Comparison of ENCODE assay signal across 11 cellular contexts in the genomic region with DNA sequence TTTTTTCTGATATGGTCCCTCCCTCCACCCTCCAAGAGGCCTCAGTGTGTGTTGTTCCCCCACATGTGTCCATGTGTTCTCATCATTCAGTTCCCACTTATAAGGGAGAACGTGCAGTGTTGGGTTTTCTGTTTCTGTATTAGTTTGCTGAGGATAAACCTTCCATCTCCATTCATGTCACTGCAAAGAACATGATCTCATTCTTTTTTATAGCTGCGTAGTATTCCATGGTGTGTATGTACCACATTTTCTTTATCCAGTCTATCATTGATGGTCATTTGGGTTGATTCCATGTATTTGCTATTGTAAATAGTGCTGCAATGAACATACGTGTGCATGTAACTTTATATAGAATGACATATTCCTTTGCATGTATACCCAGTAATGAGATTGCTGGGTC. TPM values are rescaled to one million over a fixed set of nuclear protein-coding genes. Genes with fewer than 3 reads are reported as not detected.
"Had no signal": no experiment of that assay in that cellular context is flagged by ENCODE, and none has a peak within 500 bp of the region (broad histone marks: within the 10 kb centered on the region; RNA-seq: fewer than 3 reads in every experiment).

No MANE protein-coding gene starts in this region.

RNA-seq across cellular contexts. Expression of a gene that starts 19.9 kb away (rescaled TPM):
- total RNA-seq: OCI-LY7, PC-3, PC-9, Peyer's patch, Right ventricle myocardium inferior, Right ventricle myocardium superior, RPMI7951, SJCRH30, SJSA1, SK-MEL-5 had no signal
- polyA plus RNA-seq: SK-N-SH had no signal

RNA-seq across cellular contexts. Expression of a gene that starts 25.4 kb away (rescaled TPM):
- total RNA-seq: OCI-LY7, PC-3, PC-9, Peyer's patch, Right ventricle myocardium inferior, Right ventricle myocardium superior, RPMI7951, SJCRH30, SJSA1, SK-MEL-5 had no signal
- polyA plus RNA-seq: SK-N-SH had no signal
